In genomic region chr7:50679218-50680007, GRCh38 we compare ENCODE assay signal across 9 cellular contexts.
DNase-seq lines count a peak whose midpoint lies in the region; ATAC-seq and TF ChIP-seq lines count a peak whose summit lies in the region.
"Had no signal": no experiment of that assay in that cellular context is flagged by ENCODE, and none has a peak within 500 bp of the region (broad histone marks: within the 10 kb centered on the region; RNA-seq: fewer than 3 reads in every experiment).

No MANE protein-coding gene starts in this region.

- no peaks in the 10 kb centered on the region for H3K27me3 ChIP-seq in PC-9 (ENCODE audit: insufficient read depth, low read depth)

- DNase-seq in DMS114 treated with DMSO at 0.1 percent for 48 hours (lab: John Stamatoyannopoulos, UW; ENCODE audit: unreplicated experiment) (peak; percentile 75), LHCN-M2 (ENCODE audit: low read depth) (peak; percentile 64), PC-9 (peak in 1 of 2 experiments; percentile 59), epithelial cell of proximal tubule (ENCODE audit: low read depth) (no peak), nephron progenitor cell (no peak), GM19238 (ENCODE audit: insufficient read length, low spot score) (no peak)

- H3K9me3 Mint-ChIP-seq in nephron progenitor cell = no peaks in the 10 kb centered on the region
- H3K9me3 Mint-ChIP-seq: IgD-negative memory B cell had no signal

- no peak overlapping the region for H2AFZ ChIP-seq in PC-9

- H3K9me2 ChIP-seq in PC-9 (ENCODE audit: insufficient read depth) = no peaks in the 10 kb centered on the region

- no peaks in the 10 kb centered on the region; the same call in 1 of the 2 replicates for H3F3A ChIP-seq in PC-9 (ENCODE audit: insufficient read depth, low read depth)

- peaks cover 5% of the 10 kb centered on the region for H3K36me3 Mint-ChIP-seq in nephron progenitor cell (ENCODE audit: low read depth)
- H3K36me3 Mint-ChIP-seq: IgD-negative memory B cell had no signal

- no peaks in the 10 kb centered on the region for H3K9me3 ChIP-seq in PC-9 (ENCODE audit: insufficient read depth, low read depth)

- H3K4me3 Mint-ChIP-seq in nephron progenitor cell = no peak overlapping the region
- H3K4me3 Mint-ChIP-seq: IgD-negative memory B cell had no signal

- H3K4me2 ChIP-seq in PC-9 = 0 out of 2 replicates have a peak overlapping the region, but pooled peaks have one; percentile 9

- ATAC-seq in GM21447 (IDR thresholded peaks at IDR 0.05; ENCODE audit: unreplicated experiment) (peak; percentile 84), GM19324 (IDR thresholded peaks at IDR 0.05; ENCODE audit: low FRiP score, unreplicated experiment) (no peak)

- POLR2A ChIA-PET in PC-9 (lab: Charles Lee; ENCODE audit: unreplicated experiment) = interaction anchor here (0.6 kb wide), 1 partner anchor 356 kb away, joined by 4 read pairs; no protein-coding TSS in a partner anchor

- no peaks in the 10 kb centered on the region for H3K79me2 ChIP-seq in PC-9 (ENCODE audit: low read depth)

- no TSS peak for BruUV-seq in PC-9 (replicated peaks; lab: Mats Ljungman, UMichigan)

- peak; percentile 74 for TF ChIP-seq CTCF in PC-9 (conservative IDR thresholded peaks at IDR 0.05)
- TF ChIP-seq CTCF in epithelial cell of proximal tubule (conservative IDR thresholded peaks at IDR 0.05; ENCODE audit: low read depth, low read length) = peak; percentile 56
- peak; percentile 20 for TF ChIP-seq CTCF in nephron progenitor cell (IDR thresholded peaks at IDR 0.05)

- intact Hi-C loops in PC-9 (cut with micrococcal nuclease; ENCODE audit: unreplicated experiment) = loop anchor here (1.0 to 5.0 kb wide), 5 partner anchors 52 to 577 kb away; no protein-coding TSS in a partner anchor

- peaks cover 60% of the 10 kb centered on the region for H4K20me1 ChIP-seq in PC-9 (ENCODE audit: insufficient read depth)

- peaks cover 10% of the 10 kb centered on the region for H3K4me1 ChIP-seq in PC-9 (replicated peaks; ENCODE audit: insufficient read depth)

- peaks cover 3% of the 10 kb centered on the region; the same call in 1 of the 2 replicates for H3K36me3 ChIP-seq in PC-9 (ENCODE audit: low read depth)

- H3K27me3 Mint-ChIP-seq in nephron progenitor cell (ENCODE audit: low read depth, poor library complexity) = no peaks in the 10 kb centered on the region

- CTCF ChIA-PET in PC-9 (lab: Charles Lee) = no interaction called here

- H3K4me3 ChIP-seq in PC-9 = no peak overlapping the region
- H3K4me3 ChIP-seq in epithelial cell of proximal tubule (ENCODE audit: low read depth, low read length) = no peak overlapping the region

- no peak overlapping the region for H3K27ac Mint-ChIP-seq in nephron progenitor cell

- no peak overlapping the region for H3K27ac ChIP-seq in PC-9

- H3K4me1 Mint-ChIP-seq in nephron progenitor cell = peaks cover 28% of the 10 kb centered on the region

Comparison
In these comparisons a context has a peak if more than half of its experiments do, and no peak if none do; other contexts are left out.
1. DNase-seq: peak in DMS114 treated with DMSO at 0.1 percent for 48 hours (single experiment) and LHCN-M2 (single experiment); none in epithelial cell of proximal tubule (single experiment), nephron progenitor cell (single experiment) and GM19238 (single experiment).
2. CTCF ChIP-seq: peak in every context shown above with its lines; median percentile 74 in PC-9; 56 in epithelial cell of proximal tubule; 20 in nephron progenitor cell.